In genomic region chr11:117997436-117998200, GRCh38 we compare ENCODE assay signal across 11 cellular contexts.
A peak's percentile ranks its signal among the peaks of the same experiment; 100 is the strongest.
DNase-seq lines count a peak whose midpoint lies in the region; ATAC-seq lines count a peak whose summit lies in the region.
"Had no signal": no experiment of that assay in that cellular context is flagged by ENCODE, and none has a peak within 500 bp of the region (broad histone marks: within the 10 kb centered on the region; RNA-seq: fewer than 3 reads in every experiment).

No MANE protein-coding gene starts in this region.

- H3K4me1 Mint-ChIP-seq in stimulated activated effector memory CD8-positive, alpha-beta T cell treated with anti-CD3 and anti-CD28 coated beads, Interleukin-12 subunit alpha, Interleukin-12 subunit beta, amount 100 ng/mL, for 72 hours = peaks cover 94% of the 10 kb centered on the region

- peaks cover 6% of the 10 kb centered on the region for H3K9me3 Mint-ChIP-seq in stimulated activated effector memory CD8-positive, alpha-beta T cell treated with anti-CD3 and anti-CD28 coated beads, Interleukin-12 subunit alpha, Interleukin-12 subunit beta, amount 100 ng/mL, for 72 hours

- H3K36me3 Mint-ChIP-seq in stimulated activated effector memory CD8-positive, alpha-beta T cell treated with anti-CD3 and anti-CD28 coated beads, Interleukin-12 subunit alpha, Interleukin-12 subunit beta, amount 100 ng/mL, for 72 hours = peaks cover 100% of the 10 kb centered on the region

- DNase-seq in activated effector memory CD4-positive, alpha-beta T cell treated with anti-CD3 and anti-CD28 coated beads, Interleukin-2, amount 50 U/mL, for 16 hours = peak; percentile 68
- no peak for DNase-seq in activated effector memory CD4-positive, alpha-beta T cell treated with Interleukin-2 at 50 U/mL for 16 hours
- DNase-seq in activated CD8-positive, alpha-beta memory T cell treated with anti-CD3 and anti-CD28 coated beads for 24 hours = peak; percentile 73
- peak in 1 of 2 donors; percentile 83 for DNase-seq in stimulated activated effector memory CD8-positive, alpha-beta T cell treated with anti-CD3 and anti-CD28 coated beads, Interleukin-12 subunit alpha, Interleukin-12 subunit beta, amount 100 ng/mL, for 72 hours (ENCODE audit: low spot score in 2 of 2)
- no peak for DNase-seq in hippocampal formation (lab: John Stamatoyannopoulos, UW)
- DNase-seq in SHP77 treated with DMSO at 0.1 percent for 48 hours (lab: John Stamatoyannopoulos, UW) = no peak
- DNase-seq in HK-2 (ENCODE audit: unreplicated experiment) = no peak
- DNase-seq: GDM1, NCI-H345, SJCRH30 had no signal

- ATAC-seq in HG02852 (IDR thresholded peaks at IDR 0.05; ENCODE audit: unreplicated experiment) = peak; percentile 18
- ATAC-seq in stimulated activated effector memory CD8-positive, alpha-beta T cell treated with anti-CD3 and anti-CD28 coated beads, Interleukin-12 subunit alpha, Interleukin-12 subunit beta, amount 100 ng/mL, for 72 hours = peak; percentile 1

- peak overlapping the region; percentile 98 for H3K27ac Mint-ChIP-seq in stimulated activated effector memory CD8-positive, alpha-beta T cell treated with anti-CD3 and anti-CD28 coated beads, Interleukin-12 subunit alpha, Interleukin-12 subunit beta, amount 100 ng/mL, for 72 hours

- H3K4me3 Mint-ChIP-seq in stimulated activated effector memory CD8-positive, alpha-beta T cell treated with anti-CD3 and anti-CD28 coated beads, Interleukin-12 subunit alpha, Interleukin-12 subunit beta, amount 100 ng/mL, for 72 hours = peak overlapping the region; percentile 28

Comparison
In these comparisons a context has a peak if more than half of its experiments do, and no peak if none do; other contexts are left out.
1. DNase-seq: peak in activated effector memory CD4-positive, alpha-beta T cell treated with anti-CD3 and anti-CD28 coated beads, Interleukin-2, amount 50 U/mL, for 16 hours (single experiment) and activated CD8-positive, alpha-beta memory T cell treated with anti-CD3 and anti-CD28 coated beads for 24 hours (single experiment); none in activated effector memory CD4-positive, alpha-beta T cell treated with Interleukin-2 at 50 U/mL for 16 hours (single experiment), hippocampal formation (0 of 2), SHP77 treated with DMSO at 0.1 percent for 48 hours (single experiment) and HK-2 (single experiment).